Comparison of ENCODE assay signal across 1 cellular context in the genomic region with DNA sequence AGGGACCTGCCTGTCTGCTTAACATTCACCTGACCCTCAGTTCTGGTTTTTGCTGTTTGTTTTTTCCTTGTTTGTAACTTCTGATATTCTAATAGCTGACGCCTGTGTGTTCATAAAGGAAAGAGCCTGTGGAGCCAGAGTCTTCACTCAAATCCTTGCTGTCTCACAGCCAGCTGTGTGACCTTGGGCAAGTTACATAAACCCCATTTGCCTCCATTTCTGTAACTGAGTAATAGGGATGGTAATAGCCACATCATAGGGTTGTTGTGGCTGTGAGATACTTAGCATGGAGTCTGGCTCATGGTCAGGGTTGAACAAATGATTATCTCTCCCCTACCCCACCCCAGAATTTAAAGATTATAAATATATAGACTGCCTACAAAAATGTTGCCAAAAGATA.
A peak's percentile ranks its signal among the peaks of the same experiment; 100 is the strongest.
TF ChIP-seq lines count a peak whose summit lies in the region.

No MANE protein-coding gene starts in this region.

TF ChIP-seq in HEK293, 187 proteins besides CTCF, POLR2A, EP300 and RAD21:
- TF ChIP-seq, protein P1, sequence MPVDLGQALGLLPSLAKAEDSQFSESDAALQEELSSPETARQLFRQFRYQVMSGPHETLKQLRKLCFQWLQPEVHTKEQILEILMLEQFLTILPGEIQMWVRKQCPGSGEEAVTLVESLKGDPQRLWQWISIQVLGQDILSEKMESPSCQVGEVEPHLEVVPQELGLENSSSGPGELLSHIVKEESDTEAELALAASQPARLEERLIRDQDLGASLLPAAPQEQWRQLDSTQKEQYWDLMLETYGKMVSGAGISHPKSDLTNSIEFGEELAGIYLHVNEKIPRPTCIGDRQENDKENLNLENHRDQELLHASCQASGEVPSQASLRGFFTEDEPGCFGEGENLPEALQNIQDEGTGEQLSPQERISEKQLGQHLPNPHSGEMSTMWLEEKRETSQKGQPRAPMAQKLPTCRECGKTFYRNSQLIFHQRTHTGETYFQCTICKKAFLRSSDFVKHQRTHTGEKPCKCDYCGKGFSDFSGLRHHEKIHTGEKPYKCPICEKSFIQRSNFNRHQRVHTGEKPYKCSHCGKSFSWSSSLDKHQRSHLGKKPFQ (tag by site-specific recombination; IDR thresholded peaks at IDR 0.05), result no peak
- TF ChIP-seq ZNF600 (tag by site-specific recombination; IDR thresholded peaks at IDR 0.05) (0 out of 2 replicates have a peak, but pooled peaks have one; percentile 16), ZFHX2 (tag by site-specific recombination; conservative IDR thresholded peaks at IDR 0.05) (no peak)
